Comparison of ENCODE assay signal across 8 cellular contexts in the genomic region with DNA sequence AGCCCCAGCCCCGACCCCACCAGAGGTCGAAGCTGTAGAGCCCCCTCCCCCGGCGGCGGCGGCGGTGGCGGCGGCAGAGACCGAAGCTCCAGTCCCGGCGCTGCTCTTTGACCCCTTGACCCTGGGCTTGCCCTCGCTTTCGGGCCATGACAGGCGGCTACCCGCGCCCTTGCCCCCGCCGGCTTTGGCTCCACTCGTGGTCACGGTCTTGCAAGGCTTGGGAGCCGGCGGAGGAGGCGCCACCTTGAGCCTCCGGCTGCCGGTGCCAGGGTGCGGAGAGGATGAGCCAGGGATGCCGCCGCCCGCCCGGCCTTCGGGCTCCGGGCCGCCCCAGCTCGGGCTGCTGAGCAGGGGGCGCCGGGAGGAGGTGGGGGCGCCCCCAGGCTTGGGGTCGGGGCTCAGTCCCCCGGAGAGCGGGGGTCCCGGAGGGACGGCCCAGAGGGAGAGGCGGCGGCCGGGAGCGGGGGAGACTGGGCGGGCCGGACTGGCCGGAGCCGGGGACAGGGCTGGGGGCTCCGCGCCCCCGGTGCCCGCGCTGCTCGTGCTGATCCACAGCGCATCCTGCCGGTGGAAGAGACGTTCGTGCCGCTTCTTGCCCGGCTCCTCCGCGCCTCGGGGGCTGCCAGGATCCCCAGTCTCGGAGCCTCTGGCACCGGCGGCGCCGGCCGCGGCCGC. TPM values are rescaled to one million over a fixed set of nuclear protein-coding genes. Genes with fewer than 3 reads are reported as not detected.
DNase-seq lines count a peak whose midpoint lies in the region; ATAC-seq, FAIRE-seq and TF ChIP-seq lines count a peak whose summit lies in the region.

No MANE protein-coding gene starts in this region.

- H3K79me2 ChIP-seq in HepG2 (ENCODE audit: insufficient read depth, low read length) = no peaks in the 10 kb centered on the region

- H2AFZ ChIP-seq in HepG2 (ENCODE audit: low read length) = no peak overlapping the region

- CTCF ChIA-PET in HepG2 (lab: Yijun Ruan, JAX; ENCODE audit: low intra/inter-chr PET ratio, low total read pairs) (no interaction called here), T-cell (lab: Charles Lee) (no interaction called here)

- no TSS peak for BruUV-seq in HepG2 (replicated peaks; lab: Mats Ljungman, UMichigan)

- H3K4me1 ChIP-seq in HepG2 (ENCODE audit: insufficient read depth, low read length) (peaks cover 55% of the 10 kb centered on the region), urinary bladder (ENCODE audit: insufficient read depth) (no peaks in the 10 kb centered on the region)

- TF ChIP-seq RAD21 in HepG2 (CRISPR knock-in tag; IDR thresholded peaks at IDR 0.05) = no peak

- H3K27ac Mint-ChIP-seq in T-cell = no peak overlapping the region

- peak overlapping the region in 1 of 3 donors; percentile 15 for H3K4me3 Mint-ChIP-seq in T-cell

- no CpG with 5 or more reads among the region's 74 CpGs for WGBS in HepG2 (ENCODE audit: low lambda C conversion rate)
- WGBS in urinary bladder = 10% methylated on average over 74 of the region's 74 CpGs

- no peak for TF ChIP-seq POLR2A in HepG2 (IDR thresholded peaks at IDR 0.05; ENCODE audit: insufficient read depth in 1 of 2, low read depth in 2 of 2, low read length in 2 of 2)

- no peaks in the 10 kb centered on the region for H3K27me3 Mint-ChIP-seq in T-cell

- in situ Hi-C loops in HepG2 (cut with HindIII; ENCODE audit: extremely low pct_ligation_motif_present, low pct_unique_long_range_greater_than_20kb) = no loop called here

- H3K36me3 ChIP-seq in bronchial epithelial cell (ENCODE audit: control insufficient read depth, insufficient read depth, low read length) (no peaks in the 10 kb centered on the region), HepG2 (replicated peaks in 1 of 2; ENCODE audit: control insufficient read depth in 1 of 2, insufficient read depth in 2 of 2, low read length in 2 of 2) (no peaks in the 10 kb centered on the region), urinary bladder (ENCODE audit: insufficient read depth) (no peaks in the 10 kb centered on the region)

- no peak for FAIRE-seq in bronchial epithelial cell (lab: Jason Lieb, UNC)
- FAIRE-seq in HepG2 (lab: Jason Lieb, UNC) = no peak

- H3K4me2 ChIP-seq in HepG2 (ENCODE audit: low read depth, low read length) = peak overlapping the region; percentile 94

- peaks cover 31% of the 10 kb centered on the region for H3K36me3 Mint-ChIP-seq in T-cell

- H4K20me1 ChIP-seq in HepG2 (ENCODE audit: insufficient read depth, low read length) = no peaks in the 10 kb centered on the region

- intact Hi-C loops in Right ventricle myocardium superior (cut with DNase I) = no loop called here
- intact Hi-C loops in left ventricle myocardium superior (cut with micrococcal nuclease) = no loop called here
- intact Hi-C loops in HepG2 (cut with micrococcal nuclease; ENCODE audit: unreplicated experiment) = loop anchor here (5.0 kb wide), 2 partner anchors 45 to 155 kb away; partner anchors contain the start of gene OS9

- peaks cover 44% of the 10 kb centered on the region for H3K27me3 ChIP-seq in bronchial epithelial cell (ENCODE audit: control insufficient read depth, insufficient read depth, low read length)
- peaks cover 12 to 52% of the 10 kb centered on the region in 2 experiments; a peak in 4 of 5 replicates for H3K27me3 ChIP-seq in HepG2 (ENCODE audit: control insufficient read depth in 1 of 2, insufficient read depth in 2 of 2, low read length in 2 of 2)

- peaks cover 43 to 51% (median 48%) of the 10 kb centered on the region in 3 donors for H3K4me1 Mint-ChIP-seq in T-cell

- no peak for TF ChIP-seq EP300 in HepG2 (IDR thresholded peaks at IDR 0.05; ENCODE audit: low read depth in 2 of 2, low read length in 2 of 2)
- TF ChIP-seq EP300 in HepG2 (CRISPR knock-in tag; IDR thresholded peaks at IDR 0.05; ENCODE audit: borderline replicate concordance) = no peak

- POLR2A ChIA-PET in HepG2 (lab: Yijun Ruan, JAX) = interaction anchor here (1.2 kb wide), 1 partner anchor 12 kb away, joined by 5 read pairs; no protein-coding TSS in a partner anchor
- POLR2A ChIA-PET in T-cell (lab: Charles Lee) = no interaction called here

- H3K27ac ChIP-seq in HepG2 (ENCODE audit: extremely low read length, insufficient read depth, low read length) (no peak overlapping the region), urinary bladder (ENCODE audit: low read depth) (no peak overlapping the region)

- peak; percentile 2 for ATAC-seq in Right ventricle myocardium superior (ENCODE audit: poor library complexity)
- ATAC-seq in left ventricle myocardium superior = no peak
- peak; percentile 11 for ATAC-seq in HepG2
- no peak for ATAC-seq in GM18519 (IDR thresholded peaks at IDR 0.05; ENCODE audit: low FRiP score, unreplicated experiment)
- ATAC-seq in T-cell (replicated peaks in 1 of 4) = no peak

- peak; percentile 40 for TF ChIP-seq CTCF in bronchial epithelial cell (IDR thresholded peaks at IDR 0.05; ENCODE audit: insufficient read depth, low read length, severe bottlenecking)
- TF ChIP-seq CTCF in HepG2 (CRISPR knock-in tag; IDR thresholded peaks at IDR 0.05) = peak; percentile 41

- DNase-seq in Right ventricle myocardium superior (peak; percentile 43), left ventricle myocardium superior (no peak), bronchial epithelial cell (ENCODE audit: low read depth) (no peak), HepG2 (ENCODE audit: low spot score) (no peak), NCI-H1092 (lab: John Stamatoyannopoulos, UW) (no peak), T-cell (no peak)

- H3K9me3 ChIP-seq in HepG2 (ENCODE audit: low read length) = no peaks in the 10 kb centered on the region

- H3K9me3 Mint-ChIP-seq in T-cell = no peaks in the 10 kb centered on the region

- H3K4me3 ChIP-seq in bronchial epithelial cell (ENCODE audit: low read depth, low read length) = no peak overlapping the region
- peak overlapping the region; percentile 48 to 73 (median 59); a peak in 5 of 6 replicates for H3K4me3 ChIP-seq in HepG2 (replicated peaks in 1 of 3; ENCODE audit: insufficient read depth in 1 of 3, low read depth in 2 of 3, low read length in 3 of 3)
- peak overlapping the region; percentile 29 for H3K4me3 ChIP-seq in urinary bladder (ENCODE audit: low read depth, low read length)

- H3K9ac ChIP-seq in HepG2 (ENCODE audit: insufficient read depth, low read depth, low read length) = no peak overlapping the region

RNA-seq across cellular contexts. Expression of gene AGAP2, which starts 0.9 kb away (rescaled TPM):
- total RNA-seq in Right ventricle myocardium superior (6.6 TPM), left ventricle myocardium superior (7.5 TPM), bronchial epithelial cell (under 0.01 TPM in 2 replicates), HepG2 (2016; rRNA removed; fragmentation: Illumina TruSeq; extraction: Trizol) (0.38 and 0.81 TPM in 2 replicates), urinary bladder (1.4 TPM), T-cell (10 to 100 TPM; 43.2 to 74.6 (median 66.4) TPM)
- total RNA-seq in HepG2 (2016; cell fraction: cytosol; rRNA removed; fragmentation: Illumina TruSeq; extraction: Trizol; ENCODE audit: low read depth) = 0.10 and 0.18 TPM in 2 replicates
- 0.45 and 0.91 TPM in 2 replicates for total RNA-seq in HepG2 (2016; cell fraction: insoluble cytoplasmic fraction; rRNA removed; fragmentation: Illumina TruSeq; extraction: Trizol)
- 0.24 and 0.49 TPM in 2 replicates for total RNA-seq in HepG2 (2016; cell fraction: membrane; rRNA removed; fragmentation: Illumina TruSeq; extraction: Trizol)
- total RNA-seq in HepG2 (2016; cell fraction: nucleus; rRNA removed; fragmentation: Illumina TruSeq; extraction: Trizol) = 0.44 and 0.71 TPM in 2 replicates
- polyA plus RNA-seq in HepG2 (2011; rRNA removed) (0.45 and 0.73 TPM in 2 replicates), urinary bladder (1.8 TPM)
- polyA plus RNA-seq in HepG2 (2011; cell fraction: cytosol; rRNA removed) = 0.50 and 0.87 TPM in 2 replicates
- polyA plus RNA-seq in HepG2 (2011; cell fraction: nucleus; rRNA removed) = 1.0 and 1.5 TPM in 2 replicates
- polyA plus RNA-seq in HepG2 (2012) = 0.23 and 0.31 TPM in 2 replicates
- polyA plus RNA-seq in HepG2 (2016; cell fraction: cytosol; fragmentation: Illumina TruSeq; extraction: Trizol; ENCODE audit: low read depth) = 0.33 and 0.42 TPM in 2 replicates
- polyA plus RNA-seq in HepG2 (2016; cell fraction: insoluble cytoplasmic fraction; fragmentation: Illumina TruSeq; extraction: Trizol; ENCODE audit: low read depth) = 0.57 and 0.95 TPM in 2 replicates
- polyA plus RNA-seq in HepG2 (2016; cell fraction: membrane; fragmentation: Illumina TruSeq; extraction: Trizol; ENCODE audit: low read depth) = 0.10 and 0.23 TPM in 2 replicates
- polyA plus RNA-seq in HepG2 (2016; cell fraction: nucleus; fragmentation: Illumina TruSeq; extraction: Trizol; ENCODE audit: insufficient read depth, low read depth) = 0.37 and 1.3 TPM in 2 replicates
- polyA minus RNA-seq in HepG2 (2011; rRNA and poly(A)+ RNA removed; ENCODE audit: low replicate concordance) = 0.42 and 0.96 TPM in 2 replicates
- 0.70 and 0.79 TPM in 2 replicates for polyA minus RNA-seq in HepG2 (2011; cell fraction: cytosol; rRNA and poly(A)+ RNA removed)
- polyA minus RNA-seq in HepG2 (2011; cell fraction: nucleus; rRNA and poly(A)+ RNA removed) = 0.90 and 1.5 TPM in 2 replicates

RNA-seq across cellular contexts. Expression of gene TSPAN31, which starts 7.2 kb away (rescaled TPM):
- 27.5 TPM for total RNA-seq in Right ventricle myocardium superior
- total RNA-seq in left ventricle myocardium superior = 32.8 TPM
- 100 and 109 TPM in 2 replicates for total RNA-seq in bronchial epithelial cell
- 5.4 and 10.4 TPM in 2 replicates for total RNA-seq in HepG2 (2016; rRNA removed; fragmentation: Illumina TruSeq; extraction: Trizol)
- total RNA-seq in HepG2 (2016; cell fraction: cytosol; rRNA removed; fragmentation: Illumina TruSeq; extraction: Trizol; ENCODE audit: low read depth) = 3.1 and 3.3 TPM in 2 replicates
- total RNA-seq in HepG2 (2016; cell fraction: insoluble cytoplasmic fraction; rRNA removed; fragmentation: Illumina TruSeq; extraction: Trizol) = 7.8 and 11.5 TPM in 2 replicates
- 6.1 and 6.3 TPM in 2 replicates for total RNA-seq in HepG2 (2016; cell fraction: membrane; rRNA removed; fragmentation: Illumina TruSeq; extraction: Trizol)
- total RNA-seq in HepG2 (2016; cell fraction: nucleus; rRNA removed; fragmentation: Illumina TruSeq; extraction: Trizol) = 8.7 and 15.1 TPM in 2 replicates
- 24.6 and 27.3 TPM in 2 replicates for polyA plus RNA-seq in HepG2 (2011; rRNA removed)
- polyA plus RNA-seq in HepG2 (2011; cell fraction: cytosol; rRNA removed) = 19.3 and 22.2 TPM in 2 replicates
- polyA plus RNA-seq in HepG2 (2011; cell fraction: nucleus; rRNA removed) = 26.2 and 31.2 TPM in 2 replicates
- polyA plus RNA-seq in HepG2 (2012) = 17.1 and 17.8 TPM in 2 replicates
- 3.2 and 4.3 TPM in 2 replicates for polyA plus RNA-seq in HepG2 (2016; cell fraction: cytosol; fragmentation: Illumina TruSeq; extraction: Trizol; ENCODE audit: low read depth)
- polyA plus RNA-seq in HepG2 (2016; cell fraction: insoluble cytoplasmic fraction; fragmentation: Illumina TruSeq; extraction: Trizol; ENCODE audit: low read depth) = 6.6 and 6.9 TPM in 2 replicates
- polyA plus RNA-seq in HepG2 (2016; cell fraction: membrane; fragmentation: Illumina TruSeq; extraction: Trizol; ENCODE audit: low read depth) = 4.9 and 7.9 TPM in 2 replicates
- polyA plus RNA-seq in HepG2 (2016; cell fraction: nucleus; fragmentation: Illumina TruSeq; extraction: Trizol; ENCODE audit: insufficient read depth, low read depth) = 22.0 and 24.1 TPM in 2 replicates
- 8.6 and 23.9 TPM in 2 replicates for polyA minus RNA-seq in HepG2 (2011; rRNA and poly(A)+ RNA removed; ENCODE audit: low replicate concordance)
- polyA minus RNA-seq in HepG2 (2011; cell fraction: cytosol; rRNA and poly(A)+ RNA removed) = 5.8 and 8.3 TPM in 2 replicates
- polyA minus RNA-seq in HepG2 (2011; cell fraction: nucleus; rRNA and poly(A)+ RNA removed) = 14.9 and 21.0 TPM in 2 replicates
- 42.1 TPM for total RNA-seq in urinary bladder
- 48.6 TPM for polyA plus RNA-seq in urinary bladder
- 10 to 100 TPM; 12.8 to 25.6 (median 15.5) TPM for total RNA-seq in T-cell

RNA-seq across cellular contexts. Expression of gene CDK4, which starts 14.5 kb away (rescaled TPM):
- total RNA-seq in Right ventricle myocardium superior (41.1 TPM), left ventricle myocardium superior (42.1 TPM), bronchial epithelial cell (61.3 and 113 TPM in 2 replicates), HepG2 (2016; rRNA removed; fragmentation: Illumina TruSeq; extraction: Trizol) (209 and 255 TPM in 2 replicates), urinary bladder (71.7 TPM), T-cell (10 to 100 TPM; 24.1 to 53.9 (median 46.2) TPM)
- total RNA-seq in HepG2 (2016; cell fraction: cytosol; rRNA removed; fragmentation: Illumina TruSeq; extraction: Trizol; ENCODE audit: low read depth) = 114 and 177 TPM in 2 replicates
- total RNA-seq in HepG2 (2016; cell fraction: insoluble cytoplasmic fraction; rRNA removed; fragmentation: Illumina TruSeq; extraction: Trizol) = 213 and 245 TPM in 2 replicates
- 203 and 282 TPM in 2 replicates for total RNA-seq in HepG2 (2016; cell fraction: membrane; rRNA removed; fragmentation: Illumina TruSeq; extraction: Trizol)
- 105 and 134 TPM in 2 replicates for total RNA-seq in HepG2 (2016; cell fraction: nucleus; rRNA removed; fragmentation: Illumina TruSeq; extraction: Trizol)
- polyA plus RNA-seq in HepG2 (2011; rRNA removed) (171 and 191 TPM in 2 replicates), urinary bladder (89.9 TPM)
- polyA plus RNA-seq in HepG2 (2011; cell fraction: cytosol; rRNA removed) = 223 and 255 TPM in 2 replicates
- polyA plus RNA-seq in HepG2 (2011; cell fraction: nucleus; rRNA removed) = 58.2 and 58.6 TPM in 2 replicates
- 68.6 and 92.8 TPM in 2 replicates for polyA plus RNA-seq in HepG2 (2012)
- 148 and 226 TPM in 2 replicates for polyA plus RNA-seq in HepG2 (2016; cell fraction: cytosol; fragmentation: Illumina TruSeq; extraction: Trizol; ENCODE audit: low read depth)
- 315 and 325 TPM in 2 replicates for polyA plus RNA-seq in HepG2 (2016; cell fraction: insoluble cytoplasmic fraction; fragmentation: Illumina TruSeq; extraction: Trizol; ENCODE audit: low read depth)
- 208 and 297 TPM in 2 replicates for polyA plus RNA-seq in HepG2 (2016; cell fraction: membrane; fragmentation: Illumina TruSeq; extraction: Trizol; ENCODE audit: low read depth)
- 175 and 177 TPM in 2 replicates for polyA plus RNA-seq in HepG2 (2016; cell fraction: nucleus; fragmentation: Illumina TruSeq; extraction: Trizol; ENCODE audit: insufficient read depth, low read depth)
- polyA minus RNA-seq in HepG2 (2011; rRNA and poly(A)+ RNA removed; ENCODE audit: low replicate concordance) = 141 and 375 TPM in 2 replicates
- 49.7 and 59.9 TPM in 2 replicates for polyA minus RNA-seq in HepG2 (2011; cell fraction: cytosol; rRNA and poly(A)+ RNA removed)
- polyA minus RNA-seq in HepG2 (2011; cell fraction: nucleus; rRNA and poly(A)+ RNA removed) = 72.6 and 80.6 TPM in 2 replicates

RNA-seq across cellular contexts. Expression of gene MARCHF9, which starts 17.3 kb away (rescaled TPM):
- total RNA-seq in Right ventricle myocardium superior = 12.2 TPM
- 15.6 TPM for total RNA-seq in left ventricle myocardium superior
- total RNA-seq in bronchial epithelial cell = 6.3 and 8.1 TPM in 2 replicates
- total RNA-seq in HepG2 (2016; rRNA removed; fragmentation: Illumina TruSeq; extraction: Trizol) = 2.7 and 5.7 TPM in 2 replicates
- total RNA-seq in HepG2 (2016; cell fraction: cytosol; rRNA removed; fragmentation: Illumina TruSeq; extraction: Trizol; ENCODE audit: low read depth) = 3.9 and 5.1 TPM in 2 replicates
- total RNA-seq in HepG2 (2016; cell fraction: insoluble cytoplasmic fraction; rRNA removed; fragmentation: Illumina TruSeq; extraction: Trizol) = 3.4 and 4.7 TPM in 2 replicates
- total RNA-seq in HepG2 (2016; cell fraction: membrane; rRNA removed; fragmentation: Illumina TruSeq; extraction: Trizol) = 5.9 and 6.2 TPM in 2 replicates
- total RNA-seq in HepG2 (2016; cell fraction: nucleus; rRNA removed; fragmentation: Illumina TruSeq; extraction: Trizol) = 3.4 and 4.3 TPM in 2 replicates
- polyA plus RNA-seq in HepG2 (2011; rRNA removed) = 9.6 and 14.5 TPM in 2 replicates
- polyA plus RNA-seq in HepG2 (2011; cell fraction: cytosol; rRNA removed) = 8.1 and 8.8 TPM in 2 replicates
- polyA plus RNA-seq in HepG2 (2011; cell fraction: nucleus; rRNA removed) = 15.5 and 17.5 TPM in 2 replicates
- 7.7 and 10.3 TPM in 2 replicates for polyA plus RNA-seq in HepG2 (2012)
- 2.7 and 3.1 TPM in 2 replicates for polyA plus RNA-seq in HepG2 (2016; cell fraction: cytosol; fragmentation: Illumina TruSeq; extraction: Trizol; ENCODE audit: low read depth)
- 5.0 and 8.0 TPM in 2 replicates for polyA plus RNA-seq in HepG2 (2016; cell fraction: insoluble cytoplasmic fraction; fragmentation: Illumina TruSeq; extraction: Trizol; ENCODE audit: low read depth)
- polyA plus RNA-seq in HepG2 (2016; cell fraction: membrane; fragmentation: Illumina TruSeq; extraction: Trizol; ENCODE audit: low read depth) = 5.8 TPM in 2 replicates
- polyA plus RNA-seq in HepG2 (2016; cell fraction: nucleus; fragmentation: Illumina TruSeq; extraction: Trizol; ENCODE audit: insufficient read depth, low read depth) = 13.4 and 15.4 TPM in 2 replicates
- polyA minus RNA-seq in HepG2 (2011; rRNA and poly(A)+ RNA removed; ENCODE audit: low replicate concordance) = 12.1 and 12.5 TPM in 2 replicates
- 4.1 and 4.5 TPM in 2 replicates for polyA minus RNA-seq in HepG2 (2011; cell fraction: cytosol; rRNA and poly(A)+ RNA removed)
- polyA minus RNA-seq in HepG2 (2011; cell fraction: nucleus; rRNA and poly(A)+ RNA removed) = 3.7 and 5.3 TPM in 2 replicates
- total RNA-seq in urinary bladder = 4.0 TPM
- polyA plus RNA-seq in urinary bladder = 12.2 TPM
- total RNA-seq in T-cell = 10 to 100 TPM; 45.4 to 72.9 (median 71.7) TPM

RNA-seq across cellular contexts. Expression of gene CYP27B1, which starts 29.3 kb away (rescaled TPM):
- total RNA-seq in Right ventricle myocardium superior (not detected), left ventricle myocardium superior (not detected), bronchial epithelial cell (0.77 and 3.9 TPM in 2 replicates), HepG2 (2016; rRNA removed; fragmentation: Illumina TruSeq; extraction: Trizol) (0.97 and 2.3 TPM in 2 replicates), urinary bladder (0.16 TPM), T-cell (1 to 10 TPM in 3 of 5 donors, under 1 TPM in 2; 0.76 to 2.1 (median 1.2) TPM)
- 0.51 and 0.53 TPM in 2 replicates for total RNA-seq in HepG2 (2016; cell fraction: cytosol; rRNA removed; fragmentation: Illumina TruSeq; extraction: Trizol; ENCODE audit: low read depth)
- 0.70 and 2.8 TPM in 2 replicates for total RNA-seq in HepG2 (2016; cell fraction: insoluble cytoplasmic fraction; rRNA removed; fragmentation: Illumina TruSeq; extraction: Trizol)
- 0.79 and 0.83 TPM in 2 replicates for total RNA-seq in HepG2 (2016; cell fraction: membrane; rRNA removed; fragmentation: Illumina TruSeq; extraction: Trizol)
- 4.1 and 5.2 TPM in 2 replicates for total RNA-seq in HepG2 (2016; cell fraction: nucleus; rRNA removed; fragmentation: Illumina TruSeq; extraction: Trizol)
- polyA plus RNA-seq in HepG2 (2011; rRNA removed) (3.0 and 3.4 TPM in 2 replicates), urinary bladder (0.57 TPM)
- 0.86 and 1.2 TPM in 2 replicates for polyA plus RNA-seq in HepG2 (2011; cell fraction: cytosol; rRNA removed)
- 19.6 and 23.7 TPM in 2 replicates for polyA plus RNA-seq in HepG2 (2011; cell fraction: nucleus; rRNA removed)
- polyA plus RNA-seq in HepG2 (2012) = 1.4 and 2.3 TPM in 2 replicates
- 0.29 and 0.36 TPM in 2 replicates for polyA plus RNA-seq in HepG2 (2016; cell fraction: cytosol; fragmentation: Illumina TruSeq; extraction: Trizol; ENCODE audit: low read depth)
- polyA plus RNA-seq in HepG2 (2016; cell fraction: insoluble cytoplasmic fraction; fragmentation: Illumina TruSeq; extraction: Trizol; ENCODE audit: low read depth) = 1.1 and 1.2 TPM in 2 replicates
- 0.59 and 0.77 TPM in 2 replicates for polyA plus RNA-seq in HepG2 (2016; cell fraction: membrane; fragmentation: Illumina TruSeq; extraction: Trizol; ENCODE audit: low read depth)
- polyA plus RNA-seq in HepG2 (2016; cell fraction: nucleus; fragmentation: Illumina TruSeq; extraction: Trizol; ENCODE audit: insufficient read depth, low read depth) = 6.9 and 9.0 TPM in 2 replicates
- polyA minus RNA-seq in HepG2 (2011; rRNA and poly(A)+ RNA removed; ENCODE audit: low replicate concordance) = 5.9 and 7.2 TPM in 2 replicates
- polyA minus RNA-seq in HepG2 (2011; cell fraction: cytosol; rRNA and poly(A)+ RNA removed) = 0.40 and 1.9 TPM in 2 replicates
- polyA minus RNA-seq in HepG2 (2011; cell fraction: nucleus; rRNA and poly(A)+ RNA removed) = 15.7 and 19.3 TPM in 2 replicates

Comparison
In these comparisons a context has a peak if more than half of its experiments do, and no peak if none do; other contexts are left out.
1. ATAC-seq: peak in Right ventricle myocardium superior (single experiment) and HepG2 (single experiment); none in left ventricle myocardium superior (single experiment), GM18519 (single experiment) and T-cell (0 of 4).